ENCODE assay signal across 1 cellular context in the genomic region with DNA sequence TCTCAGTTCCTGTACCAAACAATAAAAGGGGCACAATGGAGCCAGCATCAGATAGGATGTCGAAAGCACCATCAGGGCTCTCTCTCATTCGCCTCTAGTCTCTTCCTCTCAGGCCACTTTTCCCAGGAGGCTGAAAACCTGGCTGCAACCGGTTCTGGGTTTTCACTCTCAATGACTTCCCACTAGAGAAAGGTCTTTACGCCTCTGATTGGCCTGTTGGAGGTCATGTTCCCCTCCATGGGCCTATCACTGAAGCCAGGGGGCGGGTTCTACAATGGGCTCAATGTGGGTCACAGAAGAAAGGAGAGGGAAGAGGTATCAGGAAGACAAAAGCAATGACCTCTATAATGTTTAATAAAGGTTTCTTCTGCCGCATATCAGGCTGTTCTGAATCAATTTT.
TF ChIP-seq lines count a peak whose summit lies in the region.

No MANE protein-coding gene starts in this region.

TF ChIP-seq in HCT116, 20 proteins besides CTCF, POLR2A, EP300 and RAD21 (continued from another document):
- no peak for TF ChIP-seq CEBPB (IDR thresholded peaks at IDR 0.05; ENCODE audit: low read depth)
